In the genomic region with DNA sequence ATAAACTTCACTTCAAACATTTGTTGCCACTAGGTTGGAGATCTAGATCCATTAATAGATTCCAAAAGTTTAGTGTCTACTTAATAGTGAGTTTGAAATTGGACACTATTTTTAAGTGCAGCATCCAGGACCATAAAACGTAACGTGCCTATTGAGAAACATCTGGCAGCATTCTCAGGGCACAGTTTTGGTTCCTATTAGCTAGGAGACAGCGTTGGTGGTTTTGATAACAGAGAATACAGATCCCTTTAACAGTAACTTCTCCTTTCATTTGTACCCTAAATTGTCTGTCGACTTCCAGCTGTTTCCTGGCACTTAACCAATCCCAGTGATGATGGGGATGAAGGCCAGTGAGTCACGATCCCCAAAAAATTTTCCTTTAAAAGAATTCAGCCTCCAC, we compare ENCODE assay signal across 22 cellular contexts. TPM values are rescaled to one million over a fixed set of nuclear protein-coding genes. Genes with fewer than 3 reads are reported as not detected.
"Had no signal": no experiment of that assay in that cellular context is flagged by ENCODE, and none has a peak within 500 bp of the region (broad histone marks: within the 10 kb centered on the region; RNA-seq: fewer than 3 reads in every experiment).

No MANE protein-coding gene starts in this region.

- H3K27me3 ChIP-seq: suprapubic skin, transverse colon, vagina had no signal

- H3K27ac ChIP-seq: psoas muscle, skin epidermis, suprapubic skin, transverse colon, vagina had no signal

- FAIRE-seq: TTC549 had no signal

- H3K36me3 ChIP-seq: suprapubic skin, transverse colon, vagina had no signal

- ATAC-seq: activated T-helper 17 cell treated with anti-CD3 and anti-CD28 coated beads, Interleukin-2, amount 50 U/mL, for 72 hours; esophagus mucosa; naive thymus-derived CD8-positive, alpha-beta T cell; psoas muscle; right cardiac atrium; stimulated activated naive CD8-positive, alpha-beta T cell treated with anti-CD3 and anti-CD28 coated beads, Interleukin-15, amount 100 ng/mL, for 72 hours had no signal

- DNase-seq: activated B cell treated with CpG ODN at 0.5 μM for 24 hours; activated CD4-positive, alpha-beta memory T cell treated with anti-CD3 and anti-CD28 coated beads, Interleukin-2, amount 10 ng/mL, durations not matched to agents 7 days and 5 days; activated CD4-positive, alpha-beta T cell treated with anti-CD3 and anti-CD28 coated beads for 4 hours; activated naive CD4-positive, alpha-beta T cell; activated naive CD8-positive, alpha-beta T cell treated with anti-CD3 and anti-CD28 coated beads for 36 hours; activated T-cell treated with anti-CD3 and anti-CD28 coated beads, Interleukin-2, amount 50 U/mL, for 1 hour; amniotic stem cell; effector CD4-positive, alpha-beta T cell; mesendoderm; naive thymus-derived CD8-positive, alpha-beta T cell; psoas muscle; right cardiac atrium; stimulated activated CD4-positive, alpha-beta T cell treated with anti-CD3 and anti-CD28 coated beads, Interleukin-4, amount 100 ng/mL, for 1 hour; stimulated activated naive CD8-positive, alpha-beta T cell treated with anti-CD3 and anti-CD28 coated beads, Interleukin-15, amount 100 ng/mL, for 72 hours; transverse colon had no signal

- H3K9me3 ChIP-seq: psoas muscle, suprapubic skin, transverse colon, vagina had no signal

- H3K4me1 ChIP-seq: psoas muscle, suprapubic skin, transverse colon, vagina had no signal

- H3K4me3 ChIP-seq: psoas muscle, skin epidermis, suprapubic skin, transverse colon, vagina had no signal

RNA-seq across cellular contexts. Expression of a gene that starts 25.8 kb away (rescaled TPM):
- total RNA-seq: activated CD4-positive, alpha-beta memory T cell treated with anti-CD3 and anti-CD28 coated beads, Interleukin-2, amount 10 ng/mL, durations not matched to agents 7 days and 5 days; activated naive CD8-positive, alpha-beta T cell treated with anti-CD3 and anti-CD28 coated beads for 36 hours; activated T-helper 17 cell treated with anti-CD3 and anti-CD28 coated beads, Interleukin-2, amount 50 U/mL, for 72 hours; naive thymus-derived CD8-positive, alpha-beta T cell; osteocyte; psoas muscle; right cardiac atrium had no signal
